Comparison of ENCODE assay signal across 10 cellular contexts in genomic region chr10:100744980-100745881, GRCh38. TPM values are rescaled to one million over a fixed set of nuclear protein-coding genes. Genes with fewer than 3 reads are reported as not detected.
A peak's percentile ranks its signal among the peaks of the same experiment; 100 is the strongest.
DNase-seq lines count a peak whose midpoint lies in the region; ATAC-seq lines count a peak whose summit lies in the region.
"Had no signal": no experiment of that assay in that cellular context is flagged by ENCODE, and none has a peak within 500 bp of the region (broad histone marks: within the 10 kb centered on the region; RNA-seq: fewer than 3 reads in every experiment).

Gene PAX2, plus strand, starts transcription at chr10:100745582. Its CDS starts 679 bp downstream, at chr10:100746261.

- H3K4me1 Mint-ChIP-seq in activated T-helper 17 cell treated with anti-CD3 and anti-CD28 coated beads, Interleukin-2, amount 50 U/mL, for 72 hours = peaks cover 23% of the 10 kb centered on the region

- H3K4me2 ChIP-seq in mesendoderm (ENCODE audit: low read length) = peak within 1 kb of the TSS; percentile 52

- H2BK15ac ChIP-seq in mesendoderm (replicated peaks; ENCODE audit: low read depth) = no peak within 1 kb of the TSS

- H3K23ac ChIP-seq in mesendoderm (ENCODE audit: low read length) = peak within 1 kb of the TSS; percentile 98

- peak within 1 kb of the TSS; percentile 32 for H3K4me3 ChIP-seq in H7 (ENCODE audit: insufficient read depth, low read depth, low read length)
- no peak within 1 kb of the TSS for H3K4me3 ChIP-seq in mesendoderm (ENCODE audit: low read length)

- H4K8ac ChIP-seq in mesendoderm (ENCODE audit: low read depth, low read length) = no peak within 1 kb of the TSS

- no peak within 1 kb of the TSS for H2BK5ac ChIP-seq in mesendoderm (ENCODE audit: low read length)

- peaks cover 5% of the 10 kb centered on the region for H3K4me1 ChIP-seq in mesendoderm (ENCODE audit: control insufficient read depth, low read depth, low read length)

- H3K9me3 Mint-ChIP-seq in activated T-helper 17 cell treated with anti-CD3 and anti-CD28 coated beads, Interleukin-2, amount 50 U/mL, for 72 hours = no peaks in the 10 kb centered on the region

- H2BK120ac ChIP-seq in mesendoderm (ENCODE audit: low read depth, low read length) = no peak within 1 kb of the TSS

- peak within 1 kb of the TSS; percentile 25 for H3K18ac ChIP-seq in mesendoderm (ENCODE audit: low read length)

- no peak within 1 kb of the TSS for H2AK5ac ChIP-seq in mesendoderm (ENCODE audit: low read length)

- in situ Hi-C loops in ACHN (cut with HindIII; ENCODE audit: low pct_ligation_motif_present, low pct_unique_long_range_greater_than_20kb, low sequenced_read_pairs) = no loop called here

- H3K79me2 ChIP-seq in mesendoderm (ENCODE audit: control insufficient read depth, insufficient read depth, low read length) = no peaks in the 10 kb centered on the region

- peaks cover 62% of the 10 kb centered on the region for H3K27me3 Mint-ChIP-seq in activated T-helper 17 cell treated with anti-CD3 and anti-CD28 coated beads, Interleukin-2, amount 50 U/mL, for 72 hours

- H3K9ac ChIP-seq in mesendoderm (ENCODE audit: low read length) = no peak within 1 kb of the TSS

- DNase-seq in ACHN = peak; percentile 90
- peak; percentile 95 for DNase-seq in H7
- DNase-seq in mesendoderm = peak; percentile 96
- no peak for DNase-seq in NCI-H2081 (lab: John Stamatoyannopoulos, UW)
- DNase-seq: NCI-H2107 had no signal

- ATAC-seq in activated T-helper 17 cell treated with anti-CD3 and anti-CD28 coated beads, Interleukin-2, amount 50 U/mL, for 72 hours (replicated peaks) = no peak
- ATAC-seq in HG03469 (IDR thresholded peaks at IDR 0.05; ENCODE audit: unreplicated experiment) (no peak), GM21723 (IDR thresholded peaks at IDR 0.05; ENCODE audit: unreplicated experiment) (no peak), GM18870 (IDR thresholded peaks at IDR 0.05; ENCODE audit: unreplicated experiment) (no peak)

- no CpG with 5 or more reads among the region's 75 CpGs for WGBS in mesendoderm (ENCODE audit: extremely low coverage, insufficient coverage, low lambda C conversion rate)

- no peak within 1 kb of the TSS for H3K27ac ChIP-seq in mesendoderm (ENCODE audit: low read depth, low read length)

- peak within 1 kb of the TSS; percentile 72 for H3K56ac ChIP-seq in mesendoderm (ENCODE audit: low read length)

- H3K27me3 ChIP-seq in H7 (ENCODE audit: control insufficient read depth, insufficient read depth, low read length) (peaks cover 96% of the 10 kb centered on the region), mesendoderm (ENCODE audit: insufficient read depth, low read length, poor library complexity) (peaks cover 75% of the 10 kb centered on the region)

- H3K4ac ChIP-seq in mesendoderm (ENCODE audit: low read depth, low read length) = no peak within 1 kb of the TSS

- no peaks in the 10 kb centered on the region for H3K79me1 ChIP-seq in mesendoderm (ENCODE audit: low read length)

- peak within 1 kb of the TSS; percentile 6 for H3K27ac Mint-ChIP-seq in activated T-helper 17 cell treated with anti-CD3 and anti-CD28 coated beads, Interleukin-2, amount 50 U/mL, for 72 hours

- no peaks in the 10 kb centered on the region for H3K36me3 ChIP-seq in H7 (replicated peaks; ENCODE audit: control insufficient read depth, insufficient read depth, low read length)
- H3K36me3 ChIP-seq in mesendoderm (ENCODE audit: control insufficient read depth, insufficient read depth, low read length) = no peaks in the 10 kb centered on the region

- H3K36me3 Mint-ChIP-seq in activated T-helper 17 cell treated with anti-CD3 and anti-CD28 coated beads, Interleukin-2, amount 50 U/mL, for 72 hours (ENCODE audit: low read depth) = peaks cover 19% of the 10 kb centered on the region

- no peak within 1 kb of the TSS for H4K5ac ChIP-seq in mesendoderm (ENCODE audit: low read length)

- peak within 1 kb of the TSS; percentile 61 for H3K4me3 Mint-ChIP-seq in activated T-helper 17 cell treated with anti-CD3 and anti-CD28 coated beads, Interleukin-2, amount 50 U/mL, for 72 hours

RNA-seq across cellular contexts. Expression of gene PAX2, which starts in this region (rescaled TPM):
- 0.10 TPM in 1 of 2 replicates, not detected in the other for total RNA-seq in H7 (2014; rRNA removed; shearing (Covaris generic))
- total RNA-seq in activated T-helper 17 cell treated with anti-CD3 and anti-CD28 coated beads, Interleukin-2, amount 50 U/mL, for 72 hours = under 1 TPM in 1 of 2 donors, not detected in 1; 0.16 TPM
- polyA plus RNA-seq in mesendoderm (2013, experiment 1 of 2) = not detected
- 0.03 TPM for polyA plus RNA-seq in mesendoderm (2013, experiment 2 of 2)
- total RNA-seq: cardiac septum had no signal

Comparison
In these comparisons a context has a peak if more than half of its experiments do, and no peak if none do; other contexts are left out.
1. Peak in DNase-seq and H3K4me3 ChIP-seq in H7; RNA of the gene not detected or under 1 TPM.
2. DNase-seq: peak in ACHN (single experiment) and mesendoderm (single experiment); none in NCI-H2081 (0 of 2).